In the genomic region with DNA sequence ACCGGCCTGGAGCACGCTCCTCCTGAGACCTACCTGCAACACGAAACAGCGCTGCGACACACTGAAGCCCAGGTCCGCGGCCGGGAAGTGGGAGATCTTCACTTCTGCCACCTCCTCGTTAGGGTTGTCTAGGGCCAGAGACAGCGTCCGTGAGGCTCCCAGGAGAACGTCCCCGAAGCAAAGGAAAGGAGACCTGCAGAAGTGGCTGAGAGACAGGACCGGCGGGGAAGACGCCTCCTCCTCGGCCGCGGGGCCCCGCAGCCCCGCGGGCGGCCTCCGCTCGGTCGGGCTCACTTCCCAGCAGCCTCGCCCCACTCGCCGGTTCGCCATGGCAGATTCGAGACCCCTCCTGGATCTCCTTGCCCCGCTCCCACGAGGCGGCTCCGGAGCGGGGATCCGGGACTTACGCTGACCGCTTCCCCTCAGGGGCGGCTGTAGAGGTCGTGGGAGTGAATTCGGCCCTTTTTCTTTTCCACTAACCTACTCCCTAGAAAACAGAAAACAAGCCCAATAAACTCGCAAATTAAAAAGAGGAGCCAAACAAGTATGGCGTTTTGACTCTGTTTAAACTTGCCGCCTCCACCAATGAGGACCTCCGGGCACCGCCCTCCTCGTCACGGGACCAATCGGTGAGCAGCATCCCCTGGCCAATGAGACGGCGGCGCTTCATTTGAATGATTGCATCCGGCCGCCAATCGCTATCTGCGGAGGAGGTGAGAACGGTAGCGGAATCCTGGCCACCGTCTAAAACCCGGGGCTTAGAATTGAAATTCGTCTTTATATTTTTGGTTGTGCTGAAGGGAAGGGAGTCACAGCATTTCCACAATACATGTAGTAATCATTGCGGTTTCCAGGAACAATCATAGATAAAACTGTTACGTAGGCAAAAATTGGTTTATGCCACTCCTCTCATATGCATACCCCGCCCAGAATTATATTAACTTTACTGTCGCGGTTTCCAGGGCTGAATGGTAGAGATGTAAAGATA, we compare ENCODE assay signal across 8 cellular contexts. TPM values are rescaled to one million over a fixed set of nuclear protein-coding genes. Genes with fewer than 3 reads are reported as not detected.
DNase-seq lines count a peak whose midpoint lies in the region; ATAC-seq, FAIRE-seq and TF ChIP-seq lines count a peak whose summit lies in the region.

A gene with protein sequence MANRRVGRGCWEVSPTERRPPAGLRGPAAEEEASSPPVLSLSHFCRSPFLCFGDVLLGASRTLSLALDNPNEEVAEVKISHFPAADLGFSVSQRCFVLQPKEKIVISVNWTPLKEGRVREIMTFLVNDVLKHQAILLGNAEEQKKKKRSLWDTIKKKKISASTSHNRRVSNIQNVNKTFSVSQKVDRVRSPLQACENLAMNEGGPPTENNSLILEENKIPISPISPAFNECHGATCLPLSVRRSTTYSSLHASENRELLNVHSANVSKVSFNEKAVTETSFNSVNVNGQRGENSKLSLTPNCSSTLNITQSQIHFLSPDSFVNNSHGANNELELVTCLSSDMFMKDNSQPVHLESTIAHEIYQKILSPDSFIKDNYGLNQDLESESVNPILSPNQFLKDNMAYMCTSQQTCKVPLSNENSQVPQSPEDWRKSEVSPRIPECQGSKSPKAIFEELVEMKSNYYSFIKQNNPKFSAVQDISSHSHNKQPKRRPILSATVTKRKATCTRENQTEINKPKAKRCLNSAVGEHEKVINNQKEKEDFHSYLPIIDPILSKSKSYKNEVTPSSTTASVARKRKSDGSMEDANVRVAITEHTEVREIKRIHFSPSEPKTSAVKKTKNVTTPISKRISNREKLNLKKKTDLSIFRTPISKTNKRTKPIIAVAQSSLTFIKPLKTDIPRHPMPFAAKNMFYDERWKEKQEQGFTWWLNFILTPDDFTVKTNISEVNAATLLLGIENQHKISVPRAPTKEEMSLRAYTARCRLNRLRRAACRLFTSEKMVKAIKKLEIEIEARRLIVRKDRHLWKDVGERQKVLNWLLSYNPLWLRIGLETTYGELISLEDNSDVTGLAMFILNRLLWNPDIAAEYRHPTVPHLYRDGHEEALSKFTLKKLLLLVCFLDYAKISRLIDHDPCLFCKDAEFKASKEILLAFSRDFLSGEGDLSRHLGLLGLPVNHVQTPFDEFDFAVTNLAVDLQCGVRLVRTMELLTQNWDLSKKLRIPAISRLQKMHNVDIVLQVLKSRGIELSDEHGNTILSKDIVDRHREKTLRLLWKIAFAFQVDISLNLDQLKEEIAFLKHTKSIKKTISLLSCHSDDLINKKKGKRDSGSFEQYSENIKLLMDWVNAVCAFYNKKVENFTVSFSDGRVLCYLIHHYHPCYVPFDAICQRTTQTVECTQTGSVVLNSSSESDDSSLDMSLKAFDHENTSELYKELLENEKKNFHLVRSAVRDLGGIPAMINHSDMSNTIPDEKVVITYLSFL (N-terminal part only) (minus strand): TSS at position 562 of the 988 bp plus-strand sequence. CDS start 232 bp downstream, at position 330.

- peak within 1 kb of the TSS; percentile 97 for H3K27ac Mint-ChIP-seq in activated naive CD8-positive, alpha-beta T cell treated with anti-CD3 and anti-CD28 coated beads, Interleukin-2, amount 10 ng/mL, durations not matched to agents 7 days and 5 days

- ATAC-seq in HG02798 (IDR thresholded peaks at IDR 0.05; ENCODE audit: poor library complexity, unreplicated experiment) (peak; percentile 99), Right ventricle myocardium superior (ENCODE audit: poor library complexity) (peak; percentile 100), pancreas (peak; percentile 100)
- peak; percentile 98 for ATAC-seq in activated naive CD8-positive, alpha-beta T cell treated with anti-CD3 and anti-CD28 coated beads, Interleukin-2, amount 10 ng/mL, durations not matched to agents 7 days and 5 days (ENCODE audit: low read depth)

- TF ChIP-seq POLR2A in GM12891 (IDR thresholded peaks at IDR 0.05; ENCODE audit: low read depth, low read length) (peak; percentile 21; the same call in 1 of the 2 replicates), tibial nerve (IDR thresholded peaks at IDR 0.05) (no peak)

- H3K4me3 Mint-ChIP-seq in activated naive CD8-positive, alpha-beta T cell treated with anti-CD3 and anti-CD28 coated beads, Interleukin-2, amount 10 ng/mL, durations not matched to agents 7 days and 5 days = peak within 1 kb of the TSS; percentile 91

- peak in 1 of 2 donors; percentile 41 for TF ChIP-seq EP300 in tibial nerve (IDR thresholded peaks at IDR 0.05)

- POLR2A ChIA-PET in activated naive CD8-positive, alpha-beta T cell treated with anti-CD3 and anti-CD28 coated beads, Interleukin-2, amount 10 ng/mL, durations not matched to agents 7 days and 5 days (lab: Charles Lee) = no interaction called here

- peak; percentile 95 for FAIRE-seq in GM12891 (lab: Jason Lieb, UNC)
- FAIRE-seq in pancreas (lab: Jason Lieb, UNC) = peak; percentile 67

- H3K27me3 ChIP-seq in pancreas (no peaks in the 10 kb centered on the region), tibial nerve (peaks cover 0 to 3% of the 10 kb centered on the region in 2 donors)

- H3K36me3 ChIP-seq in pancreas (no peaks in the 10 kb centered on the region), tibial nerve (no peaks in the 10 kb centered on the region)

- H3K27me3 Mint-ChIP-seq in activated naive CD8-positive, alpha-beta T cell treated with anti-CD3 and anti-CD28 coated beads, Interleukin-2, amount 10 ng/mL, durations not matched to agents 7 days and 5 days = no peaks in the 10 kb centered on the region

- TF ChIP-seq CTCF in pancreas (IDR thresholded peaks at IDR 0.05) (no peak), tibial nerve (IDR thresholded peaks at IDR 0.05) (no peak)

- peak within 1 kb of the TSS; percentile 45 to 83 (median 50) for H3K4me3 ChIP-seq in pancreas
- peak within 1 kb of the TSS; percentile 43 to 65 (median 63) for H3K4me3 ChIP-seq in tibial nerve

- H3K27ac ChIP-seq in pancreas (no peak within 1 kb of the TSS), tibial nerve (peak within 1 kb of the TSS in 2 of 4 donors; percentile 50 to 54)

- no peaks in the 10 kb centered on the region for H3K4me1 ChIP-seq in pancreas
- peaks cover 0 to 26% (median 0%) of the 10 kb centered on the region in 4 donors for H3K4me1 ChIP-seq in tibial nerve

- peaks cover 19% of the 10 kb centered on the region for H3K4me1 Mint-ChIP-seq in activated naive CD8-positive, alpha-beta T cell treated with anti-CD3 and anti-CD28 coated beads, Interleukin-2, amount 10 ng/mL, durations not matched to agents 7 days and 5 days

- no peaks in the 10 kb centered on the region for H3K9me3 ChIP-seq in pancreas
- no peaks in the 10 kb centered on the region for H3K9me3 ChIP-seq in tibial nerve

- intact Hi-C loops in Right ventricle myocardium superior (cut with DNase I) = no loop called here
- intact Hi-C loops in pancreas (cut with DNase I) = no loop called here

- H3K36me3 Mint-ChIP-seq in activated naive CD8-positive, alpha-beta T cell treated with anti-CD3 and anti-CD28 coated beads, Interleukin-2, amount 10 ng/mL, durations not matched to agents 7 days and 5 days = peaks cover 25% of the 10 kb centered on the region

- WGBS in pancreas, 2 donors = 0 to 1% methylated on average over 57 to 67 of the region's 67 CpGs
- WGBS in tibial nerve, 2 donors = 1 to 2% methylated on average over 65 to 67 of the region's 67 CpGs

- no peaks in the 10 kb centered on the region for H3K9me3 Mint-ChIP-seq in activated naive CD8-positive, alpha-beta T cell treated with anti-CD3 and anti-CD28 coated beads, Interleukin-2, amount 10 ng/mL, durations not matched to agents 7 days and 5 days

- peak; percentile 63 for DNase-seq in GM12891 (ENCODE audit: insufficient read length, low spot score)
- DNase-seq in NCI-H1417 treated with DMSO at 0.1 percent for 48 hours (lab: John Stamatoyannopoulos, UW) = peak; percentile 90
- DNase-seq in SW 1271 (lab: John Stamatoyannopoulos, UW) = peak; percentile 55 to 83
- DNase-seq in activated naive CD8-positive, alpha-beta T cell treated with anti-CD3 and anti-CD28 coated beads, Interleukin-2, amount 10 ng/mL, durations not matched to agents 7 days and 5 days = peak; percentile 91
- DNase-seq in Right ventricle myocardium superior = peak; percentile 96
- peak; percentile 91 to 95 (median 92) for DNase-seq in pancreas
- DNase-seq in tibial nerve (ENCODE audit: low spot score in 2 of 2) = peak; percentile 87 to 91

TF ChIP-seq in GM12891, 5 proteins besides CTCF, POLR2A, EP300 and RAD21:
- TF ChIP-seq POU2F2 (IDR thresholded peaks at IDR 0.05; ENCODE audit: low read depth, low read length) = peak; percentile 78; the same call in 1 of the 2 replicates
- no peak for TF ChIP-seq SPI1 (IDR thresholded peaks at IDR 0.05; ENCODE audit: low read depth, low read length)

RNA-seq across cellular contexts. Expression of the gene that starts here (rescaled TPM):
- polyA plus RNA-seq in GM12891 (2012; ENCODE audit: low read depth, missing spikeins) = 8.4 TPM
- total RNA-seq in activated naive CD8-positive, alpha-beta T cell treated with anti-CD3 and anti-CD28 coated beads, Interleukin-2, amount 10 ng/mL, durations not matched to agents 7 days and 5 days = 10 to 100 TPM; 55.9 to 57.2 TPM
- total RNA-seq in Right ventricle myocardium superior (0.40 TPM), pancreas (under 1 TPM; under 0.01 to 0.72 (median 0.17) TPM), tibial nerve (under 1 TPM in 3 of 4 donors, not detected in 1; 0.22 to 0.60 (median 0.59) TPM)
- under 1 TPM; 0.02 to 0.08 TPM for polyA plus RNA-seq in pancreas

Comparison
In these comparisons a context has a peak if more than half of its experiments do, and no peak if none do; other contexts are left out.
1. RNA of the gene that starts here (total RNA-seq): 55.9 to 57.2 TPM in activated naive CD8-positive, alpha-beta T cell treated with anti-CD3 and anti-CD28 coated beads, Interleukin-2, amount 10 ng/mL, durations not matched to agents 7 days and 5 days; 0.22 to 0.60 TPM in tibial nerve, 0.40 TPM in Right ventricle myocardium superior (single experiment) and under 0.01 to 0.72 TPM in pancreas; every median in the first group is over 10 times any median in the second.
2. Peak in DNase-seq and ATAC-seq in Right ventricle myocardium superior; RNA of the gene not detected or under 1 TPM.
3. Peak in DNase-seq, ATAC-seq and H3K4me3 ChIP-seq in pancreas; RNA of the gene not detected or under 1 TPM.
4. Peak in DNase-seq and H3K4me3 ChIP-seq in tibial nerve; RNA of the gene not detected or under 1 TPM.
5. Peak in every context shown above with its lines, with median percentiles within 50 percentile points of each other: DNase-seq and ATAC-seq.